Comparison of ENCODE assay signal across 12 cellular contexts in the genomic region with DNA sequence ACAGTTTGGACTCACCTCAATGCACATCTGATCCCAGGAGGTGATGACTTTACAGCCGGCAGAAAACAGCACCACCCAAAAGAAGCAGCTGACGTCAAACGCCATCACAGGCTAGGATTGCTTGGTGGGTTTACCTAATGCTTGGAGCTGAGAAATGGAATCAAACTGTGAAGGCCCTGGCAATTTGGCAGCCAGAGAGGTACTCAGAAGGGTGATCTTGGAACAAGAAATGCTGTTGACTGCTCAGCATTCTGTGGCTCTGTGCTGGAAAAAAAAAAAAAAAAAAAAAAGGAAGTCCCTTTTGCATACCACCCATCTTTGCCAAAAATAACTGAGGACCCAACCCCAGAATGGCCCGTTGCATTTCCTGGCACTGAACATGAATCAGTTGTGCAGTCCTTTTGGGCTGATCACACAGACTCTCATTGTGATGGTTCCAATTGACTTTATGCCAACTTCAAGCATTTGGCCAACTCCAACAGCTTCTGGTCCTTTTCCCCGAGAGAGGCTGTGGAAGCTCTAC. TPM values are rescaled to one million over a fixed set of nuclear protein-coding genes. Genes with fewer than 3 reads are reported as not detected.
A peak's percentile ranks its signal among the peaks of the same experiment; 100 is the strongest.
DNase-seq lines count a peak whose midpoint lies in the region; ATAC-seq and FAIRE-seq lines count a peak whose summit lies in the region.
"Had no signal": no experiment of that assay in that cellular context is flagged by ENCODE, and none has a peak within 500 bp of the region (broad histone marks: within the 10 kb centered on the region; RNA-seq: fewer than 3 reads in every experiment).

Gene CD180, minus strand, starts transcription at position 263 of the 523 bp plus-strand sequence. Its CDS starts 158 bp downstream, at position 105.

- no peaks in the 10 kb centered on the region for H3K27me3 ChIP-seq in mononuclear cell (ENCODE audit: insufficient read depth, low read length)

- FAIRE-seq in GM19239 (lab: Jason Lieb, UNC): no peak
- FAIRE-seq: H1, small intestine had no signal

- peak; percentile 43 for ATAC-seq in GM21528 (IDR thresholded peaks at IDR 0.05; ENCODE audit: low FRiP score, unreplicated experiment)
- no peak for ATAC-seq in activated T-helper 17 cell treated with anti-CD3 and anti-CD28 coated beads, Interleukin-2, amount 50 U/mL, for 72 hours (replicated peaks)
- ATAC-seq in GM18870 (IDR thresholded peaks at IDR 0.05; ENCODE audit: unreplicated experiment): no peak

- no peaks in the 10 kb centered on the region for H3K27me3 Mint-ChIP-seq in activated T-helper 17 cell treated with anti-CD3 and anti-CD28 coated beads, Interleukin-2, amount 50 U/mL, for 72 hours

- H3K4me1 Mint-ChIP-seq in activated T-helper 17 cell treated with anti-CD3 and anti-CD28 coated beads, Interleukin-2, amount 50 U/mL, for 72 hours: peaks cover 28% of the 10 kb centered on the region

- in situ Hi-C loops in G401 (cut with HindIII; ENCODE audit: low sequenced_read_pairs): no loop called here

- peaks cover 92% of the 10 kb centered on the region for H3K4me1 ChIP-seq in mononuclear cell (ENCODE audit: insufficient read depth, low read length)

- no peaks in the 10 kb centered on the region for H3K9me3 ChIP-seq in mononuclear cell (ENCODE audit: low read depth, low read length)

- no peaks in the 10 kb centered on the region for H3K36me3 Mint-ChIP-seq in activated T-helper 17 cell treated with anti-CD3 and anti-CD28 coated beads, Interleukin-2, amount 50 U/mL, for 72 hours (ENCODE audit: low read depth)

- DNase-seq in G401 (ENCODE audit: low spot score) (peak; percentile 87), amniotic stem cell (lab: John Stamatoyannopoulos, UW) (no peak), GM19239 (ENCODE audit: insufficient read length, low spot score) (no peak)
- no peak for DNase-seq in effector CD8-positive, alpha-beta T cell (lab: John Stamatoyannopoulos, UW)
- DNase-seq: DND-41, NCI-H774, small intestine had no signal

- H3K4me3 ChIP-seq in mononuclear cell (ENCODE audit: low read length): peak within 1 kb of the TSS; percentile 49

- H3K9me3 Mint-ChIP-seq in activated T-helper 17 cell treated with anti-CD3 and anti-CD28 coated beads, Interleukin-2, amount 50 U/mL, for 72 hours: peaks cover 13% of the 10 kb centered on the region

- peak within 1 kb of the TSS; percentile 13 for H3K27ac Mint-ChIP-seq in activated T-helper 17 cell treated with anti-CD3 and anti-CD28 coated beads, Interleukin-2, amount 50 U/mL, for 72 hours

- peak within 1 kb of the TSS; percentile 22 for H3K4me3 Mint-ChIP-seq in activated T-helper 17 cell treated with anti-CD3 and anti-CD28 coated beads, Interleukin-2, amount 50 U/mL, for 72 hours

RNA-seq across cellular contexts. Expression of gene CD180, which starts in this region (rescaled TPM):
- not detected in 2 replicates for total RNA-seq in G401 (2014; rRNA removed; shearing (Covaris generic))
- under 1 TPM; 0.08 to 0.80 TPM for total RNA-seq in activated T-helper 17 cell treated with anti-CD3 and anti-CD28 coated beads, Interleukin-2, amount 50 U/mL, for 72 hours
- 2.3 TPM for total RNA-seq in mononuclear cell
- total RNA-seq: H1 had no signal

Comparison
In these comparisons a context has a peak if more than half of its experiments do, and no peak if none do; other contexts are left out.
1. Peak in DNase-seq in G401; RNA of the gene not detected or under 1 TPM.